ENCODE assay signal across 8 cellular contexts in the genomic region with DNA sequence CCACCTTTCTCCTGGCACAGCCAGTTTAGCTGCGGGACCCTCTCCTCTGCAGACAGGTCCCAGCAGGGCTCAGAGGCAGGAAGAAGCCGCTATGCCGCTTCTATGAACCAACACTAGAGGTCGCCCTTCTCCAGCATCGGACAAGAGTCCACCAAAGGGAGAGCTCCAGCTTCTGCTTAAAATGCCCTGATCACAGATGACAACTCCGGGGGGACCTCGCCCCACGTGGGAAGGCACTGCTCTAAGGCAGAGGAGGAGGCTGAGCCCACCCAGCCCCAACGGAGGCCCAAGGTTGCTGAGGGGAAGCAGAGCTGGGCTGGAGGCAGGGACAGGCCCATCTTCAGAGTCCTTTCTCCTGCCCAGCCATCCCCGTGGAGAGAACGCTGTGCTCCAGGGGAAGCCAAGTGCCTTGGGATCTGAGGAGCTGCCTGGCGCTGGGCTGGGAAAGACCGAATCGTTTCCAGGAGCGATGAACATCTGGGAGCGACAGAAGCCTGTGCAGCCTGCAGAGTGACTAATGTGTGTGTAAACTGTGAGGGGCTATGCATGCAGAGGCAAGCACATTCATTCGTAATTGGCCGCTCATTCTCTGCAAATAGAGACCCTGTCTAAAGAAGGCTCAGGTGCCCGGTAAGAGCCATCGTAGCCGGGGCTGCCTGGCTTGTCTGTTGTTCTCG. TPM values are rescaled to one million over a fixed set of nuclear protein-coding genes. Genes with fewer than 3 reads are reported as not detected.
DNase-seq lines count a peak whose midpoint lies in the region; ATAC-seq and TF ChIP-seq lines count a peak whose summit lies in the region.

No MANE protein-coding gene starts in this region.

- no peaks in the 10 kb centered on the region for H3K36me3 Mint-ChIP-seq in immature natural killer cell

- no peak overlapping the region for H3K27ac ChIP-seq in brain microvascular endothelial cell

- no peaks in the 10 kb centered on the region for H3K4me1 Mint-ChIP-seq in immature natural killer cell

- DNase-seq in GM06990 (ENCODE audit: extremely low read depth, insufficient read length): peak; percentile 57
- peak; percentile 82 for DNase-seq in brain microvascular endothelial cell
- peak; percentile 69 to 79 (median 74) for DNase-seq in immature natural killer cell
- peak; percentile 62 to 70 for DNase-seq in stimulated activated CD4-positive, alpha-beta T cell treated with anti-CD3 and anti-CD28 coated beads, Interleukin-15, amount 100 ng/mL, for 48 hours (ENCODE audit: low read depth in 2 of 2)
- no peak for DNase-seq in HUDEP-2 (lab: John Stamatoyannopoulos, UW; ENCODE audit: unreplicated experiment in 76 of 76)
- no peak for DNase-seq in NK-92 (lab: John Stamatoyannopoulos, UW; ENCODE audit: unreplicated experiment)

- H3K27me3 ChIP-seq in GM06990 (replicated peaks; ENCODE audit: control insufficient read depth, insufficient read depth, low read length) (no peaks in the 10 kb centered on the region), brain microvascular endothelial cell (replicated peaks) (no peaks in the 10 kb centered on the region)

- H3K27me3 Mint-ChIP-seq in immature natural killer cell (ENCODE audit: low read depth in 3 of 3): peaks cover 0 to 2% (median 2%) of the 10 kb centered on the region in 3 donors

- H3K36me3 ChIP-seq in GM06990 (ENCODE audit: control insufficient read depth, insufficient read depth, low read length) (no peaks in the 10 kb centered on the region; the same call in 1 of the 2 replicates), brain microvascular endothelial cell (replicated peaks) (no peaks in the 10 kb centered on the region)

- H3K9me3 Mint-ChIP-seq in immature natural killer cell: no peaks in the 10 kb centered on the region

- in situ Hi-C loops in brain microvascular endothelial cell (cut with HindIII; ENCODE audit: low pct_ligation_motif_present, low sequenced_read_pairs): no loop called here

- no peak overlapping the region for H3K4me3 Mint-ChIP-seq in immature natural killer cell

- ATAC-seq in HG02759 (IDR thresholded peaks at IDR 0.05; ENCODE audit: unreplicated experiment) (peak; percentile 83), SK-N-SH treated with all-trans-retinoic acid at 6 μM for 48 hours (peak; percentile 99)

- H3K4me3 ChIP-seq in GM06990 (replicated peaks; ENCODE audit: low read depth, low read length) (no peak overlapping the region), brain microvascular endothelial cell (ENCODE audit: low read depth, low read length) (peak overlapping the region; percentile 47)

- H3K27ac Mint-ChIP-seq in immature natural killer cell: no peak overlapping the region

- TF ChIP-seq CTCF in GM06990 (IDR thresholded peaks at IDR 0.05; ENCODE audit: insufficient read depth, low read length, poor library complexity, severe bottlenecking) (peak; percentile 92), brain microvascular endothelial cell (IDR thresholded peaks at IDR 0.05; ENCODE audit: low read depth, low read length, missing control alignments) (peak; percentile 96)

TF ChIP-seq in SK-N-SH treated with all-trans-retinoic acid at 6 μM for 48 hours, 23 proteins besides CTCF, POLR2A, EP300 and RAD21:
- no peak for TF ChIP-seq ARNTL (CRISPR knock-in tag; IDR thresholded peaks at IDR 0.05; ENCODE audit: borderline replicate concordance, low read depth)
- TF ChIP-seq GLIS3 (CRISPR knock-in tag; IDR thresholded peaks at IDR 0.05): no peak
- no peak for TF ChIP-seq ESRRG (CRISPR knock-in tag; IDR thresholded peaks at IDR 0.05)
- no peak for TF ChIP-seq BACH2 (CRISPR knock-in tag; IDR thresholded peaks at IDR 0.05; ENCODE audit: borderline replicate concordance)

RNA-seq across cellular contexts. Expression of a gene that starts 43.5 kb away (rescaled TPM):
- 10 to 100 TPM; 10.3 to 16.1 (median 14.2) TPM for polyA plus RNA-seq in immature natural killer cell

Comparison
In these comparisons a context has a peak if more than half of its experiments do, and no peak if none do; other contexts are left out.
1. DNase-seq: peak in GM06990 (single experiment), brain microvascular endothelial cell (single experiment), immature natural killer cell (3 of 3) and stimulated activated CD4-positive, alpha-beta T cell treated with anti-CD3 and anti-CD28 coated beads, Interleukin-15, amount 100 ng/mL, for 48 hours (2 of 2); none in HUDEP-2 (0 of 76) and NK-92 (single experiment).